In the genomic region with DNA sequence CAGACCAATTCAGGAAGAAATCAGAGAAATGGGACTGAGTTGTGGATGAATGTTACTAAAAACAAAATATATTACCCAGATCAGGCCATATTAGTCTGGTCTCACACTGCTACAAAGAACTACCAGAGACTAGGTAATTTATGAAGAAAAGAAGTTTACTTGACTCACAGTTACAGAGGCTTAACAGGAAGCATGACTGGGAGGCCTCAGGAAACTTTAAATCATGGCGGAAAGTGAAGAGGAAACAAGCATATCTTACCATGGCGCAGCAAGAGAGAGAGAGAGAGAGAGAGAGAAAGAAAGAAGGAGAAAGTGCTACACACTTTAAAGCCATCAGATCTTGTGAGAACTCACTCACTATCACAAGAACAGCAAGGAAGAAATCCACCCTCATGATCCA, we compare ENCODE assay signal across 18 cellular contexts.
DNase-seq lines count a peak whose midpoint lies in the region; FAIRE-seq and TF ChIP-seq lines count a peak whose summit lies in the region.
"Had no signal": no experiment of that assay in that cellular context is flagged by ENCODE, and none has a peak within 500 bp of the region (broad histone marks: within the 10 kb centered on the region; RNA-seq: fewer than 3 reads in every experiment).

No MANE protein-coding gene starts in this region.

- H3K9ac ChIP-seq in endothelial cell of umbilical vein (replicated peaks; ENCODE audit: extremely low read depth, insufficient read depth, low read length) (no peak overlapping the region), neural progenitor cell (no peak overlapping the region)
- H3K9ac ChIP-seq: GM23248 had no signal

- no peaks in the 10 kb centered on the region for H3K79me2 ChIP-seq in endothelial cell of umbilical vein (ENCODE audit: control insufficient read depth, insufficient read depth, low read length)
- H3K79me2 ChIP-seq in neural progenitor cell (ENCODE audit: low read depth): no peaks in the 10 kb centered on the region

- H4K20me1 ChIP-seq in endothelial cell of umbilical vein (replicated peaks; ENCODE audit: control insufficient read depth, extremely low read depth, insufficient read depth, low read length) (no peaks in the 10 kb centered on the region), neural progenitor cell (ENCODE audit: low read depth) (no peaks in the 10 kb centered on the region)

- CTCF ChIA-PET in endothelial cell of umbilical vein (lab: Charles Lee): no interaction called here

- H3K4me1 ChIP-seq in endothelial cell of umbilical vein (ENCODE audit: control insufficient read depth, extremely low read depth, insufficient read depth, low read length): peaks cover 6% of the 10 kb centered on the region
- no peaks in the 10 kb centered on the region for H3K4me1 ChIP-seq in neural progenitor cell

- BruUV-seq in endothelial cell of umbilical vein (replicated peaks; lab: Mats Ljungman, UMichigan): no TSS peak

- H3K4me1 Mint-ChIP-seq in neural progenitor cell: peaks cover 6% of the 10 kb centered on the region
- H3K4me1 Mint-ChIP-seq: CD4-positive, alpha-beta memory T cell had no signal

- peak; percentile 5 for DNase-seq in HT1080 (ENCODE audit: low read depth)
- peak; percentile 69 for DNase-seq in endothelial cell of umbilical vein (ENCODE audit: low read depth, low spot score)
- no peak for DNase-seq in neural progenitor cell (ENCODE audit: low spot score)
- DNase-seq in activated CD4-positive, CD25-positive, alpha-beta regulatory T cell treated with anti-CD3 and anti-CD28 coated beads, Interleukin-2, amount 50 U/mL, for 72 hours: no peak
- no peak for DNase-seq in epidermal melanocyte (ENCODE audit: insufficient read length, low spot score)
- DNase-seq in KBM-7: no peak
- DNase-seq: C1 segment of cervical spinal cord; Calu3; CD4-positive, alpha-beta memory T cell; COR-L47; DMS53; DMS79 treated with DMSO at 0.1 percent for 48 hours; GF-D8; GM23248; HCEC 1CT had no signal

- H3K9me3 ChIP-seq in endothelial cell of umbilical vein (replicated peaks; ENCODE audit: control insufficient read depth, insufficient read depth, low read length): no peaks in the 10 kb centered on the region
- H3K9me3 ChIP-seq in neural progenitor cell (ENCODE audit: low read depth): no peaks in the 10 kb centered on the region

- POLR2A ChIA-PET in endothelial cell of umbilical vein (lab: Charles Lee): no interaction called here

- dilution Hi-C loops in endothelial cell of umbilical vein (cut with MboI; ENCODE audit: extremely low pct_ligation_motif_present, low sequenced_read_pairs): no loop called here

- H3K36me3 ChIP-seq in endothelial cell of umbilical vein (ENCODE audit: control insufficient read depth in 2 of 2, extremely low read depth in 1 of 2, insufficient read depth in 2 of 2, low read length in 2 of 2) (no peaks in the 10 kb centered on the region), neural progenitor cell (no peaks in the 10 kb centered on the region)

- H2AFZ ChIP-seq in endothelial cell of umbilical vein (ENCODE audit: low read depth, low read length) (no peak overlapping the region), neural progenitor cell (replicated peaks) (peak overlapping the region; percentile 60)
- H2AFZ ChIP-seq: GM23248 had no signal

- no peaks in the 10 kb centered on the region for H3K27me3 Mint-ChIP-seq in neural progenitor cell (ENCODE audit: insufficient read depth, low read depth)
- H3K27me3 Mint-ChIP-seq: CD4-positive, alpha-beta memory T cell had no signal

- TF ChIP-seq POLR2A in endothelial cell of umbilical vein (IDR thresholded peaks at IDR 0.05; ENCODE audit: low read depth, low read length): no peak

- H3K4me3 ChIP-seq in endothelial cell of umbilical vein (replicated peaks in 1 of 3; ENCODE audit: insufficient read depth in 1 of 3, low read depth in 1 of 3, low read length in 3 of 3) (no peak overlapping the region), neural progenitor cell (no peak overlapping the region)
- H3K4me3 ChIP-seq: GM23248 had no signal

- H3K27me3 ChIP-seq in endothelial cell of umbilical vein (ENCODE audit: control insufficient read depth in 2 of 2, insufficient read depth in 2 of 2, low read length in 2 of 2): no peaks in the 10 kb centered on the region
- H3K27me3 ChIP-seq in neural progenitor cell: no peaks in the 10 kb centered on the region

- H3K9me1 ChIP-seq in endothelial cell of umbilical vein (replicated peaks; ENCODE audit: control insufficient read depth, extremely low read depth, insufficient read depth, low read length): no peaks in the 10 kb centered on the region

- no peaks in the 10 kb centered on the region for H3K36me3 Mint-ChIP-seq in neural progenitor cell
- H3K36me3 Mint-ChIP-seq: CD4-positive, alpha-beta memory T cell had no signal

- H3K4me2 ChIP-seq in endothelial cell of umbilical vein (ENCODE audit: insufficient read depth, low read length): no peak overlapping the region
- no peak overlapping the region for H3K4me2 ChIP-seq in neural progenitor cell

- no peaks in the 10 kb centered on the region for H3F3A ChIP-seq in neural progenitor cell (ENCODE audit: low read depth)

- no peak overlapping the region for H3K27ac ChIP-seq in endothelial cell of umbilical vein (ENCODE audit: insufficient read depth, low read depth, low read length)
- H3K27ac ChIP-seq in neural progenitor cell: no peak overlapping the region
- H3K27ac ChIP-seq: GM23248 had no signal

- no peak overlapping the region for H3K4me3 Mint-ChIP-seq in neural progenitor cell
- H3K4me3 Mint-ChIP-seq: CD4-positive, alpha-beta memory T cell had no signal

- H3K27ac Mint-ChIP-seq in neural progenitor cell: no peak overlapping the region
- H3K27ac Mint-ChIP-seq: CD4-positive, alpha-beta memory T cell had no signal

- intact Hi-C loops in endothelial cell of umbilical vein (cut with micrococcal nuclease): no loop called here

- TF ChIP-seq CTCF in endothelial cell of umbilical vein (IDR thresholded peaks at IDR 0.05; ENCODE audit: extremely low read depth in 1 of 2, insufficient read depth in 1 of 2, low read depth in 1 of 2, low read length in 2 of 2) (no peak), neural progenitor cell (IDR thresholded peaks at IDR 0.05) (no peak)

- FAIRE-seq in endothelial cell of umbilical vein (lab: Jason Lieb, UNC): peak; percentile 31
- FAIRE-seq: GM12891, GM18507, H54 had no signal

- H3K9me3 Mint-ChIP-seq in neural progenitor cell: peaks cover 2% of the 10 kb centered on the region

- in situ Hi-C loops in KBM-7 (cut with MboI; ENCODE audit: low pct_unique_long_range_greater_than_20kb, low sequenced_read_pairs): no loop called here

TF ChIP-seq in endothelial cell of umbilical vein, 7 proteins besides CTCF, POLR2A, EP300 and RAD21:
- TF ChIP-seq, protein P1, sequence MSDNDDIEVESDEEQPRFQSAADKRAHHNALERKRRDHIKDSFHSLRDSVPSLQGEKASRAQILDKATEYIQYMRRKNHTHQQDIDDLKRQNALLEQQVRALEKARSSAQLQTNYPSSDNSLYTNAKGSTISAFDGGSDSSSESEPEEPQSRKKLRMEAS (IDR thresholded peaks at IDR 0.05; ENCODE audit: insufficient read depth, insufficient read length): no peak
- TF ChIP-seq POLR2AphosphoS5 (IDR thresholded peaks at IDR 0.05; ENCODE audit: insufficient read depth, low read depth, low read length) (no peak), EZH2 (IDR thresholded peaks at IDR 0.05; ENCODE audit: borderline replicate concordance, low read depth, low read length, severe bottlenecking) (no peak), GATA2 (IDR thresholded peaks at IDR 0.05; ENCODE audit: insufficient read depth, insufficient read length, low read depth, low read length) (peak; percentile 26), JUN (IDR thresholded peaks at IDR 0.05; ENCODE audit: borderline replicate concordance, insufficient read depth, insufficient read length, low read depth) (no peak), MYC (IDR thresholded peaks at IDR 0.05; ENCODE audit: low read depth, low read length) (no peak), FOS (IDR thresholded peaks at IDR 0.05; ENCODE audit: borderline replicate concordance, insufficient read depth, low read length) (peak; percentile 59)

Comparison
In these comparisons a context has a peak if more than half of its experiments do, and no peak if none do; other contexts are left out.
1. DNase-seq: peak in HT1080 (single experiment) and endothelial cell of umbilical vein (single experiment); none in neural progenitor cell (single experiment), activated CD4-positive, CD25-positive, alpha-beta regulatory T cell treated with anti-CD3 and anti-CD28 coated beads, Interleukin-2, amount 50 U/mL, for 72 hours (single experiment), epidermal melanocyte (single experiment) and KBM-7 (single experiment).